10 cellular contexts compared by ENCODE assay signal in genomic region chr20:53656653-53657288, GRCh38.
DNase-seq lines count a peak whose midpoint lies in the region; ATAC-seq and TF ChIP-seq lines count a peak whose summit lies in the region.
"Had no signal": no experiment of that assay in that cellular context is flagged by ENCODE, and none has a peak within 500 bp of the region (broad histone marks: within the 10 kb centered on the region; RNA-seq: fewer than 3 reads in every experiment).

No MANE protein-coding gene starts in this region.

- H3K9me2 ChIP-seq in Karpas-422 (replicated peaks; ENCODE audit: insufficient read depth, low read length) = no peaks in the 10 kb centered on the region

- no peaks in the 10 kb centered on the region for H3K27me3 Mint-ChIP-seq in activated CD8-positive, alpha-beta memory T cell treated with anti-CD3 and anti-CD28 coated beads, Interleukin-2, amount 10 ng/mL, durations not matched to agents 7 days and 5 days

- H3K27ac ChIP-seq in fibroblast of lung (ENCODE audit: insufficient read depth, low read length) (peak overlapping the region; percentile 23), suprapubic skin (peak overlapping the region; percentile 57), psoas muscle (no peak overlapping the region), Karpas-422 (ENCODE audit: low read length) (no peak overlapping the region)
- H3K27ac ChIP-seq: BLaER1 had no signal

- TF ChIP-seq POLR2A in suprapubic skin (IDR thresholded peaks at IDR 0.05) = no peak

- no peaks in the 10 kb centered on the region for H3K36me3 Mint-ChIP-seq in activated CD8-positive, alpha-beta memory T cell treated with anti-CD3 and anti-CD28 coated beads, Interleukin-2, amount 10 ng/mL, durations not matched to agents 7 days and 5 days

- H3K4me3 ChIP-seq in fibroblast of lung (replicated peaks in 1 of 4; ENCODE audit: control extremely low read depth in 1 of 4, insufficient read depth in 1 of 4, low read depth in 3 of 4, low read length in 4 of 4) (no peak overlapping the region), suprapubic skin (no peak overlapping the region), psoas muscle (no peak overlapping the region), Karpas-422 (ENCODE audit: low read length) (no peak overlapping the region)
- H3K4me3 ChIP-seq: BLaER1, MG63 had no signal

- H3K4me1 Mint-ChIP-seq in activated CD8-positive, alpha-beta memory T cell treated with anti-CD3 and anti-CD28 coated beads, Interleukin-2, amount 10 ng/mL, durations not matched to agents 7 days and 5 days = peaks cover 75% of the 10 kb centered on the region

- H3K9me3 ChIP-seq in fibroblast of lung (ENCODE audit: control insufficient read depth, insufficient read depth, low read depth, low read length) = no peaks in the 10 kb centered on the region
- no peaks in the 10 kb centered on the region for H3K9me3 ChIP-seq in suprapubic skin
- H3K9me3 ChIP-seq in psoas muscle = no peaks in the 10 kb centered on the region
- H3K9me3 ChIP-seq in Karpas-422 (ENCODE audit: low read length) = no peaks in the 10 kb centered on the region
- H3K9me3 ChIP-seq: BLaER1, MG63 had no signal

- H3K27me3 ChIP-seq in fibroblast of lung (ENCODE audit: control insufficient read depth, insufficient read depth, low read length) (no peaks in the 10 kb centered on the region), suprapubic skin (no peaks in the 10 kb centered on the region), psoas muscle (ENCODE audit: insufficient read depth in 3 of 3, low read length in 2 of 3) (no peaks in the 10 kb centered on the region), Karpas-422 (ENCODE audit: low read length) (no peaks in the 10 kb centered on the region)
- H3K27me3 ChIP-seq: MG63 had no signal

- H3K79me2 ChIP-seq in fibroblast of lung (ENCODE audit: control insufficient read depth, insufficient read depth, low read length) (no peaks in the 10 kb centered on the region), Karpas-422 (ENCODE audit: low read length) (no peaks in the 10 kb centered on the region)

- ATAC-seq in activated CD8-positive, alpha-beta memory T cell treated with anti-CD3 and anti-CD28 coated beads, Interleukin-2, amount 10 ng/mL, durations not matched to agents 7 days and 5 days = no peak
- ATAC-seq in SK-N-SH treated with all-trans-retinoic acid at 6 μM for 48 hours (peak; percentile 7; the same call in 1 of the 3 replicates), psoas muscle (no peak), GM18511 (IDR thresholded peaks at IDR 0.05; ENCODE audit: unreplicated experiment) (no peak)

- no peaks in the 10 kb centered on the region for H3K9me3 Mint-ChIP-seq in activated CD8-positive, alpha-beta memory T cell treated with anti-CD3 and anti-CD28 coated beads, Interleukin-2, amount 10 ng/mL, durations not matched to agents 7 days and 5 days (ENCODE audit: low read depth)

- H3K4me1 ChIP-seq in fibroblast of lung (ENCODE audit: control insufficient read depth, extremely low read depth, insufficient read depth, low read length) (peaks cover 29% of the 10 kb centered on the region), suprapubic skin (peaks cover 69% of the 10 kb centered on the region), psoas muscle (peaks cover 21% of the 10 kb centered on the region), Karpas-422 (ENCODE audit: low read length) (no peaks in the 10 kb centered on the region)

- 52% methylated on average over 3 of the region's 3 CpGs for WGBS in suprapubic skin
- 66 to 74% (median 73%) methylated on average over 3 of the region's 3 CpGs for WGBS in psoas muscle, 3 donors

- intact Hi-C loops in psoas muscle (cut with DNase I) = no loop called here

- no peak for TF ChIP-seq CTCF in fibroblast of lung (conservative IDR thresholded peaks at IDR 0.05 in 1 of 2, IDR thresholded peaks at IDR 0.05 in 1 of 2; ENCODE audit: low read depth in 1 of 2, low read length in 2 of 2)
- TF ChIP-seq CTCF in suprapubic skin (IDR thresholded peaks at IDR 0.05) = no peak
- TF ChIP-seq CTCF in psoas muscle (IDR thresholded peaks at IDR 0.05) = no peak

- no peak overlapping the region for H2AFZ ChIP-seq in fibroblast of lung (ENCODE audit: low read length)
- no peak overlapping the region for H2AFZ ChIP-seq in Karpas-422 (ENCODE audit: low read length)

- H3K4me2 ChIP-seq in fibroblast of lung (ENCODE audit: extremely low read depth, insufficient read depth, low read length) = peak overlapping the region; percentile 17
- H3K4me2 ChIP-seq in Karpas-422 (ENCODE audit: low read depth, low read length, poor library complexity, severe bottlenecking) = no peak overlapping the region
- H3K4me2 ChIP-seq: BLaER1 had no signal

- TF ChIP-seq EP300 in suprapubic skin (IDR thresholded peaks at IDR 0.05) = no peak

- CTCF ChIA-PET in activated CD8-positive, alpha-beta memory T cell treated with anti-CD3 and anti-CD28 coated beads, Interleukin-2, amount 10 ng/mL, durations not matched to agents 7 days and 5 days (lab: Charles Lee) = interaction anchor here (1.3 to 1.8 kb wide), 4 partner anchors 14 to 260 kb away, joined by 4 read pairs; no protein-coding TSS in a partner anchor

- peak overlapping the region; percentile 60 for H3K27ac Mint-ChIP-seq in activated CD8-positive, alpha-beta memory T cell treated with anti-CD3 and anti-CD28 coated beads, Interleukin-2, amount 10 ng/mL, durations not matched to agents 7 days and 5 days

- H3K9ac ChIP-seq in fibroblast of lung (ENCODE audit: insufficient read depth, low read length) (no peak overlapping the region), Karpas-422 (ENCODE audit: low read length) (no peak overlapping the region)
- H3K9ac ChIP-seq: BLaER1 had no signal

- peak overlapping the region; percentile 8 for H3K4me3 Mint-ChIP-seq in activated CD8-positive, alpha-beta memory T cell treated with anti-CD3 and anti-CD28 coated beads, Interleukin-2, amount 10 ng/mL, durations not matched to agents 7 days and 5 days

- H3K36me3 ChIP-seq in fibroblast of lung (ENCODE audit: control insufficient read depth, insufficient read depth, low read length) (no peaks in the 10 kb centered on the region), suprapubic skin (no peaks in the 10 kb centered on the region), psoas muscle (ENCODE audit: insufficient read depth in 1 of 2, low read depth in 1 of 2) (no peaks in the 10 kb centered on the region), Karpas-422 (ENCODE audit: insufficient read depth, low read length) (no peaks in the 10 kb centered on the region)
- H3K36me3 ChIP-seq: BLaER1, MG63 had no signal

- no peak for DNase-seq in activated CD8-positive, alpha-beta memory T cell treated with anti-CD3 and anti-CD28 coated beads, Interleukin-2, amount 10 ng/mL, durations not matched to agents 7 days and 5 days
- DNase-seq in activated CD8-positive, alpha-beta memory T cell treated with anti-CD3 and anti-CD28 coated beads for 24 hours = no peak
- DNase-seq in fibroblast of lung (ENCODE audit: low read depth in 2 of 2) = peak; percentile 81 to 88
- no peak for DNase-seq in suprapubic skin (ENCODE audit: low spot score in 2 of 2)
- no peak for DNase-seq in psoas muscle
- no peak for DNase-seq in Karpas-422

- H4K20me1 ChIP-seq in fibroblast of lung (ENCODE audit: control insufficient read depth, extremely low read depth, insufficient read depth, low read length) (no peaks in the 10 kb centered on the region), Karpas-422 (ENCODE audit: insufficient read depth, low read depth, low read length) (no peaks in the 10 kb centered on the region)
- H4K20me1 ChIP-seq: BLaER1 had no signal

TF ChIP-seq in SK-N-SH treated with all-trans-retinoic acid at 6 μM for 48 hours, 23 proteins besides CTCF, POLR2A, EP300 and RAD21:
- TF ChIP-seq TSHZ2 (CRISPR knock-in tag; IDR thresholded peaks at IDR 0.05) = no peak
- peak; percentile 6; the same call in 1 of the 2 replicates for TF ChIP-seq TOX (CRISPR knock-in tag; IDR thresholded peaks at IDR 0.05; ENCODE audit: borderline replicate concordance)

Comparison
In these comparisons a context has a peak if more than half of its experiments do, and no peak if none do; other contexts are left out.
1. DNase-seq: peak in fibroblast of lung (2 of 2); none in activated CD8-positive, alpha-beta memory T cell treated with anti-CD3 and anti-CD28 coated beads, Interleukin-2, amount 10 ng/mL, durations not matched to agents 7 days and 5 days (single experiment), activated CD8-positive, alpha-beta memory T cell treated with anti-CD3 and anti-CD28 coated beads for 24 hours (single experiment), suprapubic skin (0 of 2), psoas muscle (0 of 2) and Karpas-422 (single experiment).
2. H3K27ac ChIP-seq: peak in fibroblast of lung (single experiment) and suprapubic skin (single experiment); none in psoas muscle (single experiment) and Karpas-422 (single experiment).